In the genomic region with DNA sequence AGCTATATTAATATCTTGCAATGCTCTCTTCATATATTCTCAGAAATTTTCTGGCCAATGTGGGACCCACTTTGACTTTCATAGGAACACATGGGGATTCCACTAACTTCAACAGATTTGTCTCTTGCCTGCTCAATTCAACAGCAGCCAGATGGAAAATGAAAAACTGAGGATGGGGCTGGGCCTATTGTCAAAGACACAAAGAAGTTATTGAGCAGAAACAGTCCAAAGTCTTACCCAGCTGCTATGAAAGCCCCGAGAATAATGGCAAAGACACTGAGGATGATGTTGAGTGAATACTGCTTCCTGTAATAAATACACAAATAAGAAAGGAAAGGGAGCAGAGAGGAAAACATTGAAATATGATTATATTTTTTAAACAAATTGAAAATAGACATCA, we compare ENCODE assay signal across 15 cellular contexts. TPM values are rescaled to one million over a fixed set of nuclear protein-coding genes. Genes with fewer than 3 reads are reported as not detected.
"Had no signal": no experiment of that assay in that cellular context is flagged by ENCODE, and none has a peak within 500 bp of the region (broad histone marks: within the 10 kb centered on the region; RNA-seq: fewer than 3 reads in every experiment).

No MANE protein-coding gene starts in this region.

- FAIRE-seq: astrocyte, bronchial epithelial cell, endometrium had no signal

- DNase-seq: activated B cell treated with CpG ODN at 0.5 μM for 24 hours; activated CD4-positive, alpha-beta T cell treated with anti-CD3 and anti-CD28 coated beads for 48 hours; activated naive CD4-positive, alpha-beta T cell treated with anti-CD3 and anti-CD28 coated beads for 36 hours; activated naive CD8-positive, alpha-beta T cell treated with anti-CD3 and anti-CD28 coated beads, Interleukin-2, amount 50 U/mL, for 24 hours; lower lobe of right lung; stimulated activated CD4-positive, alpha-beta T cell treated with anti-CD3 and anti-CD28 coated beads, Interleukin-4, amount 100 ng/mL, for 24 hours; stimulated activated naive CD4-positive, alpha-beta T cell; trophoblast cell had no signal

RNA-seq across cellular contexts. Expression of a gene that starts 48.9 kb away (rescaled TPM):
- total RNA-seq: activated B cell treated with CpG ODN at 0.5 μM for 24 hours; activated naive CD4-positive, alpha-beta T cell treated with anti-CD3 and anti-CD28 coated beads for 36 hours; activated T-helper 17 cell treated with anti-CD3 and anti-CD28 coated beads, Interleukin-2, amount 50 U/mL, for 72 hours; astrocyte; chondrocyte; mesothelial cell of epicardium; right atrium auricular region had no signal
